Comparison of ENCODE assay signal across 12 cellular contexts in genomic region chr3:179265875-179266274, GRCh38. TPM values are rescaled to one million over a fixed set of nuclear protein-coding genes. Genes with fewer than 3 reads are reported as not detected.
DNase-seq lines count a peak whose midpoint lies in the region; ATAC-seq and TF ChIP-seq lines count a peak whose summit lies in the region.
"Had no signal": no experiment of that assay in that cellular context is flagged by ENCODE, and none has a peak within 500 bp of the region (broad histone marks: within the 10 kb centered on the region; RNA-seq: fewer than 3 reads in every experiment).

No MANE protein-coding gene starts in this region.

- peaks cover 3% of the 10 kb centered on the region; the same call in 1 of the 2 replicates for H3F3A ChIP-seq in Loucy (ENCODE audit: low read depth)

- intact Hi-C loops in Right ventricle myocardium superior (cut with DNase I) = no loop called here

- 0 out of 2 replicates have a peak overlapping the region, but pooled peaks have one; percentile 1 for H2AFZ ChIP-seq in Loucy (ENCODE audit: low read length)

- H3K27me3 ChIP-seq in Loucy (ENCODE audit: insufficient read depth, low read length, poor library complexity, severe bottlenecking) = no peaks in the 10 kb centered on the region

- no peak for TF ChIP-seq CTCF in Loucy (conservative IDR thresholded peaks at IDR 0.05; ENCODE audit: low read length)

- ATAC-seq in GM19328 (IDR thresholded peaks at IDR 0.05; ENCODE audit: unreplicated experiment) (peak; percentile 49), HG02885 (IDR thresholded peaks at IDR 0.05; ENCODE audit: poor library complexity, unreplicated experiment) (peak; percentile 50), Right ventricle myocardium superior (ENCODE audit: poor library complexity) (no peak)

- peak; percentile 33 for DNase-seq in CMK (ENCODE audit: low read depth)
- DNase-seq in mucosa of gallbladder (ENCODE audit: low spot score) = no peak
- DNase-seq in NCI-H1105 treated with DMSO at 0.1 percent for 48 hours (lab: John Stamatoyannopoulos, UW) = no peak
- DNase-seq in Right ventricle myocardium superior = no peak
- DNase-seq in activated naive CD4-positive, alpha-beta T cell treated with Interleukin-2 at 50 U/mL for 16 hours = no peak
- DNase-seq: HFFc6, mammary epithelial cell, NCI-H1092 treated with DMSO at 0.1 percent for 48 hours, NCI-H82 had no signal

- H3K9ac ChIP-seq in Loucy (ENCODE audit: low read depth, low read length, poor library complexity, severe bottlenecking) = peak overlapping the region; percentile 82

- no peaks in the 10 kb centered on the region for H4K20me1 ChIP-seq in Loucy (ENCODE audit: insufficient read depth, low read length, poor library complexity, severe bottlenecking)

- H3K4me2 ChIP-seq in Loucy (ENCODE audit: low read depth, low read length, poor library complexity, severe bottlenecking) = peak overlapping the region; percentile 79

- H3K36me3 ChIP-seq in Loucy (ENCODE audit: insufficient read depth, low read length) = no peaks in the 10 kb centered on the region

- H3K4me1 ChIP-seq in Loucy (ENCODE audit: insufficient read depth, low read length, poor library complexity, severe bottlenecking) = peaks cover 66% of the 10 kb centered on the region

- peaks cover 34% of the 10 kb centered on the region for H3K79me2 ChIP-seq in Loucy (ENCODE audit: insufficient read depth, low read length)

- H3K4me3 ChIP-seq in Loucy (ENCODE audit: low read length, poor library complexity, severe bottlenecking) = peak overlapping the region; percentile 74

- no peaks in the 10 kb centered on the region for H3K9me2 ChIP-seq in Loucy (replicated peaks; ENCODE audit: low read depth, low read length)

- H3K9me3 ChIP-seq in Loucy (ENCODE audit: insufficient read depth, low read depth, low read length) = no peaks in the 10 kb centered on the region

RNA-seq across cellular contexts. Expression of gene KCNMB3, which starts 15.0 kb away (rescaled TPM):
- total RNA-seq in mucosa of gallbladder (3.1 TPM), Right ventricle myocardium superior (0.89 TPM)

RNA-seq across cellular contexts. Expression of gene ZNF639, which starts 57.0 kb away (rescaled TPM):
- total RNA-seq in mucosa of gallbladder = 23.9 TPM
- 31.1 TPM for total RNA-seq in Right ventricle myocardium superior
